In the genomic region with DNA sequence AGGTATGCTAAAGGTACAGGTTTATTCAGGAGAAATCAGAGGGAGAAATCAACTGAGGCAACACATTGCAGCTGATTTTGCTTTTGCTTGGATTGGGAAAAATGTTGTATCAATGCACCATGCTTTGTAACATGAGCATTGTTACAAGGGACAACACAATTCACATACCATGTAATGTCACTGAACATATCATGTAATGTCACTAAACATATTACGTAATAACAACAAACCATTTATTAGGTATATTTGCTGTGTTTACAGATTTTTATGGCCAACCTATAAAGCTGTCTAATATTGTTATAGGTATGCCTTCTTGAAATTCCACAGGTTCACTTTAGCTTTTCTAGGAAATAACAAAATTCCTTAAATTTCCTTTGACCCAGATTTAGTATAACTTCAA, we compare ENCODE assay signal across 32 cellular contexts.
"Had no signal": no experiment of that assay in that cellular context is flagged by ENCODE, and none has a peak within 500 bp of the region (broad histone marks: within the 10 kb centered on the region; RNA-seq: fewer than 3 reads in every experiment).

No MANE protein-coding gene starts in this region.

- H3K4me3 ChIP-seq: adrenal gland, body of pancreas, breast epithelium had no signal

- H3K27me3 ChIP-seq: adrenal gland, body of pancreas, brain microvascular endothelial cell, breast epithelium had no signal

- FAIRE-seq: astrocyte had no signal

- H3K9me3 ChIP-seq: adrenal gland, body of pancreas, breast epithelium had no signal

- ATAC-seq: activated CD8-positive, alpha-beta T cell treated with anti-CD3 and anti-CD28 coated beads for 36 hours; activated naive CD4-positive, alpha-beta T cell treated with anti-CD3 and anti-CD28 coated beads, Interleukin-2, amount 50 U/mL, for 72 hours; activated T-cell treated with anti-CD3 and anti-CD28 coated beads, Interleukin-2, amount 50 U/mL, for 4 hours; activated T-cell treated with anti-CD3 and anti-CD28 coated beads, Interleukin-2, amount 50 U/mL, for 72 hours; activated T-helper 17 cell treated with anti-CD3 and anti-CD28 coated beads, Interleukin-2, amount 50 U/mL, for 72 hours; body of pancreas had no signal

- DNase-seq: activated B cell treated with CpG ODN at 0.5 μM for 24 hours; activated CD4-positive, alpha-beta memory T cell treated with anti-CD3 and anti-CD28 coated beads for 36 hours; activated CD4-positive, alpha-beta T cell treated with anti-CD3 and anti-CD28 coated beads for 4 hours; activated CD4-positive, alpha-beta T cell treated with anti-CD3 and anti-CD28 coated beads, Interleukin-2, amount 10 ng/mL, durations not matched to agents 24 days and 14 days; activated CD4-positive, alpha-beta T cell treated with anti-CD3 and anti-CD28 coated beads, Interleukin-2, amount 50 U/mL, for 1 hour; activated CD4-positive, alpha-beta T cell treated with anti-CD3 and anti-CD28 coated beads, Interleukin-2, amount 50 U/mL, for 4 hours; activated CD4-positive, CD25-positive, alpha-beta regulatory T cell treated with anti-CD3 and anti-CD28 coated beads, Interleukin-2, amount 50 U/mL, for 72 hours; activated CD8-positive, alpha-beta memory T cell treated with anti-CD3 and anti-CD28 coated beads, Interleukin-2, amount 50 U/mL, for 4 hours; activated CD8-positive, alpha-beta T cell treated with anti-CD3 and anti-CD28 coated beads for 36 hours; activated effector memory CD4-positive, alpha-beta T cell treated with anti-CD3 and anti-CD28 coated beads, Interleukin-2, amount 50 U/mL, for 16 hours; activated gamma-delta T cell treated with Interleukin-2 at 50 U/mL for 16 hours; activated naive CD4-positive, alpha-beta T cell; activated naive CD4-positive, alpha-beta T cell treated with anti-CD3 and anti-CD28 coated beads for 36 hours; activated naive CD4-positive, alpha-beta T cell treated with anti-CD3 and anti-CD28 coated beads, Interleukin-2, amount 50 U/mL, for 16 hours; activated naive CD8-positive, alpha-beta T cell treated with anti-CD3 and anti-CD28 coated beads for 36 hours; activated T-cell treated with anti-CD3 and anti-CD28 coated beads for 4 hours; activated T-cell treated with anti-CD3 and anti-CD28 coated beads, Interleukin-2, amount 50 U/mL, for 1 hour; activated T-cell treated with anti-CD3 and anti-CD28 coated beads, Interleukin-2, amount 50 U/mL, for 4 hours; activated T-cell treated with anti-CD3 and anti-CD28 coated beads, Interleukin-2, amount 50 U/mL, for 72 hours; adrenal gland; amniotic stem cell; aorta; body of pancreas; brain microvascular endothelial cell; central memory CD4-positive, alpha-beta T cell; T-helper 1 cell; T-helper 2 cell; T-helper 9 cell had no signal

- H3K4me1 ChIP-seq: breast epithelium had no signal

- H3K27ac ChIP-seq: adrenal gland, body of pancreas, brain microvascular endothelial cell, breast epithelium had no signal

- H3K36me3 ChIP-seq: adrenal gland, brain microvascular endothelial cell, breast epithelium had no signal
